ENCODE assay signal across 1 cellular context in the genomic region with DNA sequence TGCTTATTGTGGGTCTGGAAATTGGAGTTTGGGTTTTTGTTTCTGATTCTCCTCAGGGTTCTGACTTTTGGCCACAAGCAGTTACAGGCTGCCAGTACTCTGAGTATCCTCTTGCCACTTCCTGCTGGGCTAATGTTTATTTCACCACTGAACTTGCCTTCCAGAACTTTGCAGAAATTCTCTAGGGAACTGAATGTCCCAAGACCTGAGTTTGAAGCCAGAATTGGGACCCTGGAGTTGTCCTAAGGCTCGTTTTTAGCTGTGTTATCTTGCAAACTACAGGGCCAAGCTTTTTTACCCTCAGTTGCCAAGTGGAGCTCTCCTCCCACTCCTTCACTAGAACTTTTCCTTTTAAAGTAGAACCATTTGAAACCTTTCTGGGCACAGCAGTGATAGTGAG.
TF ChIP-seq lines count a peak whose summit lies in the region.

No MANE protein-coding gene starts in this region.

TF ChIP-seq in H1, 55 proteins besides CTCF, POLR2A, EP300 and RAD21 (continued from another document):
- no peak for TF ChIP-seq TBP (IDR thresholded peaks at IDR 0.05; ENCODE audit: low read depth, low read length)
- TF ChIP-seq SP2 (IDR thresholded peaks at IDR 0.05; ENCODE audit: low read length), result no peak
- no peak for TF ChIP-seq TAF7 (optimal IDR thresholded peaks at IDR 0.05; ENCODE audit: borderline replicate concordance, low read depth, low read length)
- TF ChIP-seq, protein P1, sequence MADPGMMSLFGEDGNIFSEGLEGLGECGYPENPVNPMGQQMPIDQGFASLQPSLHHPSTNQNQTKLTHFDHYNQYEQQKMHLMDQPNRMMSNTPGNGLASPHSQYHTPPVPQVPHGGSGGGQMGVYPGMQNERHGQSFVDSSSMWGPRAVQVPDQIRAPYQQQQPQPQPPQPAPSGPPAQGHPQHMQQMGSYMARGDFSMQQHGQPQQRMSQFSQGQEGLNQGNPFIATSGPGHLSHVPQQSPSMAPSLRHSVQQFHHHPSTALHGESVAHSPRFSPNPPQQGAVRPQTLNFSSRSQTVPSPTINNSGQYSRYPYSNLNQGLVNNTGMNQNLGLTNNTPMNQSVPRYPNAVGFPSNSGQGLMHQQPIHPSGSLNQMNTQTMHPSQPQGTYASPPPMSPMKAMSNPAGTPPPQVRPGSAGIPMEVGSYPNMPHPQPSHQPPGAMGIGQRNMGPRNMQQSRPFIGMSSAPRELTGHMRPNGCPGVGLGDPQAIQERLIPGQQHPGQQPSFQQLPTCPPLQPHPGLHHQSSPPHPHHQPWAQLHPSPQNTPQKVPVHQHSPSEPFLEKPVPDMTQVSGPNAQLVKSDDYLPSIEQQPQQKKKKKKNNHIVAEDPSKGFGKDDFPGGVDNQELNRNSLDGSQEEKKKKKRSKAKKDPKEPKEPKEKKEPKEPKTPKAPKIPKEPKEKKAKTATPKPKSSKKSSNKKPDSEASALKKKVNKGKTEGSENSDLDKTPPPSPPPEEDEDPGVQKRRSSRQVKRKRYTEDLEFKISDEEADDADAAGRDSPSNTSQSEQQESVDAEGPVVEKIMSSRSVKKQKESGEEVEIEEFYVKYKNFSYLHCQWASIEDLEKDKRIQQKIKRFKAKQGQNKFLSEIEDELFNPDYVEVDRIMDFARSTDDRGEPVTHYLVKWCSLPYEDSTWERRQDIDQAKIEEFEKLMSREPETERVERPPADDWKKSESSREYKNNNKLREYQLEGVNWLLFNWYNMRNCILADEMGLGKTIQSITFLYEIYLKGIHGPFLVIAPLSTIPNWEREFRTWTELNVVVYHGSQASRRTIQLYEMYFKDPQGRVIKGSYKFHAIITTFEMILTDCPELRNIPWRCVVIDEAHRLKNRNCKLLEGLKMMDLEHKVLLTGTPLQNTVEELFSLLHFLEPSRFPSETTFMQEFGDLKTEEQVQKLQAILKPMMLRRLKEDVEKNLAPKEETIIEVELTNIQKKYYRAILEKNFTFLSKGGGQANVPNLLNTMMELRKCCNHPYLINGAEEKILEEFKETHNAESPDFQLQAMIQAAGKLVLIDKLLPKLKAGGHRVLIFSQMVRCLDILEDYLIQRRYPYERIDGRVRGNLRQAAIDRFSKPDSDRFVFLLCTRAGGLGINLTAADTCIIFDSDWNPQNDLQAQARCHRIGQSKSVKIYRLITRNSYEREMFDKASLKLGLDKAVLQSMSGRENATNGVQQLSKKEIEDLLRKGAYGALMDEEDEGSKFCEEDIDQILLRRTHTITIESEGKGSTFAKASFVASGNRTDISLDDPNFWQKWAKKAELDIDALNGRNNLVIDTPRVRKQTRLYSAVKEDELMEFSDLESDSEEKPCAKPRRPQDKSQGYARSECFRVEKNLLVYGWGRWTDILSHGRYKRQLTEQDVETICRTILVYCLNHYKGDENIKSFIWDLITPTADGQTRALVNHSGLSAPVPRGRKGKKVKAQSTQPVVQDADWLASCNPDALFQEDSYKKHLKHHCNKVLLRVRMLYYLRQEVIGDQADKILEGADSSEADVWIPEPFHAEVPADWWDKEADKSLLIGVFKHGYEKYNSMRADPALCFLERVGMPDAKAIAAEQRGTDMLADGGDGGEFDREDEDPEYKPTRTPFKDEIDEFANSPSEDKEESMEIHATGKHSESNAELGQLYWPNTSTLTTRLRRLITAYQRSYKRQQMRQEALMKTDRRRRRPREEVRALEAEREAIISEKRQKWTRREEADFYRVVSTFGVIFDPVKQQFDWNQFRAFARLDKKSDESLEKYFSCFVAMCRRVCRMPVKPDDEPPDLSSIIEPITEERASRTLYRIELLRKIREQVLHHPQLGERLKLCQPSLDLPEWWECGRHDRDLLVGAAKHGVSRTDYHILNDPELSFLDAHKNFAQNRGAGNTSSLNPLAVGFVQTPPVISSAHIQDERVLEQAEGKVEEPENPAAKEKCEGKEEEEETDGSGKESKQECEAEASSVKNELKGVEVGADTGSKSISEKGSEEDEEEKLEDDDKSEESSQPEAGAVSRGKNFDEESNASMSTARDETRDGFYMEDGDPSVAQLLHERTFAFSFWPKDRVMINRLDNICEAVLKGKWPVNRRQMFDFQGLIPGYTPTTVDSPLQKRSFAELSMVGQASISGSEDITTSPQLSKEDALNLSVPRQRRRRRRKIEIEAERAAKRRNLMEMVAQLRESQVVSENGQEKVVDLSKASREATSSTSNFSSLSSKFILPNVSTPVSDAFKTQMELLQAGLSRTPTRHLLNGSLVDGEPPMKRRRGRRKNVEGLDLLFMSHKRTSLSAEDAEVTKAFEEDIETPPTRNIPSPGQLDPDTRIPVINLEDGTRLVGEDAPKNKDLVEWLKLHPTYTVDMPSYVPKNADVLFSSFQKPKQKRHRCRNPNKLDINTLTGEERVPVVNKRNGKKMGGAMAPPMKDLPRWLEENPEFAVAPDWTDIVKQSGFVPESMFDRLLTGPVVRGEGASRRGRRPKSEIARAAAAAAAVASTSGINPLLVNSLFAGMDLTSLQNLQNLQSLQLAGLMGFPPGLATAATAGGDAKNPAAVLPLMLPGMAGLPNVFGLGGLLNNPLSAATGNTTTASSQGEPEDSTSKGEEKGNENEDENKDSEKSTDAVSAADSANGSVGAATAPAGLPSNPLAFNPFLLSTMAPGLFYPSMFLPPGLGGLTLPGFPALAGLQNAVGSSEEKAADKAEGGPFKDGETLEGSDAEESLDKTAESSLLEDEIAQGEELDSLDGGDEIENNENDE (IDR thresholded peaks at IDR 0.05; ENCODE audit: insufficient replicate concordance, low read length), result no peak
- TF ChIP-seq TEAD4 (IDR thresholded peaks at IDR 0.05; ENCODE audit: low read depth, low read length), result no peak
- TF ChIP-seq KDM1A (IDR thresholded peaks at IDR 0.05; ENCODE audit: borderline replicate concordance, low read length), result no peak
